ENCODE assay signal across 8 cellular contexts in genomic region chr6:160767647-160768019, GRCh38.
DNase-seq lines count a peak whose midpoint lies in the region; ATAC-seq and TF ChIP-seq lines count a peak whose summit lies in the region.

No MANE protein-coding gene starts in this region.

- H3K4me3 ChIP-seq in coronary artery (peak overlapping the region; percentile 74), Peyer's patch (peak overlapping the region in 2 of 4 donors; percentile 18 to 48)

- peaks cover 2% of the 10 kb centered on the region for H3K9me3 Mint-ChIP-seq in progenitor cell of endocrine pancreas (ENCODE audit: low read depth)
- H3K9me3 Mint-ChIP-seq in activated CD8-positive, alpha-beta memory T cell treated with anti-CD3 and anti-CD28 coated beads, Interleukin-2, amount 10 ng/mL, durations not matched to agents 7 days and 5 days (ENCODE audit: low read depth): no peaks in the 10 kb centered on the region

- no peak overlapping the region for H3K27ac Mint-ChIP-seq in progenitor cell of endocrine pancreas
- no peak overlapping the region for H3K27ac Mint-ChIP-seq in activated CD8-positive, alpha-beta memory T cell treated with anti-CD3 and anti-CD28 coated beads, Interleukin-2, amount 10 ng/mL, durations not matched to agents 7 days and 5 days

- H3K27ac ChIP-seq in coronary artery (no peak overlapping the region), Peyer's patch (no peak overlapping the region)

- TF ChIP-seq CTCF in coronary artery (IDR thresholded peaks at IDR 0.05) (no peak), progenitor cell of endocrine pancreas (IDR thresholded peaks at IDR 0.05; ENCODE audit: unreplicated experiment) (no peak), Peyer's patch (IDR thresholded peaks at IDR 0.05) (no peak)

- CTCF ChIA-PET in activated CD8-positive, alpha-beta memory T cell treated with anti-CD3 and anti-CD28 coated beads, Interleukin-2, amount 10 ng/mL, durations not matched to agents 7 days and 5 days (lab: Charles Lee): interaction anchor here (1.1 to 1.4 kb wide), 3 partner anchors 33 to 248 kb away, joined by 3 read pairs; no protein-coding TSS in a partner anchor

- DNase-seq in coronary artery (ENCODE audit: low spot score): no peak
- no peak for DNase-seq in progenitor cell of endocrine pancreas (ENCODE audit: low spot score, unreplicated experiment)
- no peak for DNase-seq in activated CD8-positive, alpha-beta memory T cell treated with anti-CD3 and anti-CD28 coated beads, Interleukin-2, amount 10 ng/mL, durations not matched to agents 7 days and 5 days
- no peak for DNase-seq in mucosa of gallbladder (ENCODE audit: low spot score)
- no peak for DNase-seq in A172 (ENCODE audit: low spot score)
- no peak for DNase-seq in Peyer's patch

- TF ChIP-seq POLR2A in Peyer's patch (IDR thresholded peaks at IDR 0.05): no peak

- H3K27me3 Mint-ChIP-seq in progenitor cell of endocrine pancreas: peaks cover 7% of the 10 kb centered on the region
- H3K27me3 Mint-ChIP-seq in activated CD8-positive, alpha-beta memory T cell treated with anti-CD3 and anti-CD28 coated beads, Interleukin-2, amount 10 ng/mL, durations not matched to agents 7 days and 5 days: peaks cover 31% of the 10 kb centered on the region

- no peaks in the 10 kb centered on the region for H3K36me3 Mint-ChIP-seq in progenitor cell of endocrine pancreas (ENCODE audit: insufficient read depth)
- no peaks in the 10 kb centered on the region for H3K36me3 Mint-ChIP-seq in activated CD8-positive, alpha-beta memory T cell treated with anti-CD3 and anti-CD28 coated beads, Interleukin-2, amount 10 ng/mL, durations not matched to agents 7 days and 5 days

- peak; percentile 25 for ATAC-seq in GM19395 (IDR thresholded peaks at IDR 0.05; ENCODE audit: unreplicated experiment)
- peak; percentile 5 for ATAC-seq in HG02981 (IDR thresholded peaks at IDR 0.05; ENCODE audit: unreplicated experiment)
- ATAC-seq in activated CD8-positive, alpha-beta memory T cell treated with anti-CD3 and anti-CD28 coated beads, Interleukin-2, amount 10 ng/mL, durations not matched to agents 7 days and 5 days: no peak

- H3K4me1 ChIP-seq in Peyer's patch: peaks cover 0 to 6% (median 0%) of the 10 kb centered on the region in 4 donors

- H3K4me3 Mint-ChIP-seq in progenitor cell of endocrine pancreas (ENCODE audit: low read depth): peak overlapping the region; percentile 93
- no peak overlapping the region for H3K4me3 Mint-ChIP-seq in activated CD8-positive, alpha-beta memory T cell treated with anti-CD3 and anti-CD28 coated beads, Interleukin-2, amount 10 ng/mL, durations not matched to agents 7 days and 5 days

- no peaks in the 10 kb centered on the region for H3K27me3 ChIP-seq in Peyer's patch

- peaks cover 2% of the 10 kb centered on the region for H3K4me1 Mint-ChIP-seq in progenitor cell of endocrine pancreas (ENCODE audit: low read depth)
- H3K4me1 Mint-ChIP-seq in activated CD8-positive, alpha-beta memory T cell treated with anti-CD3 and anti-CD28 coated beads, Interleukin-2, amount 10 ng/mL, durations not matched to agents 7 days and 5 days: peaks cover 6% of the 10 kb centered on the region

- no peaks in the 10 kb centered on the region for H3K9me3 ChIP-seq in Peyer's patch

- no peaks in the 10 kb centered on the region for H3K36me3 ChIP-seq in Peyer's patch
